Comparison of ENCODE assay signal across 1 cellular context in genomic region chr15:62766599-62766998, GRCh38.
TF ChIP-seq lines count a peak whose summit lies in the region.

No MANE protein-coding gene starts in this region.

TF ChIP-seq in SK-N-SH treated with all-trans-retinoic acid at 6 μM for 48 hours, 23 proteins besides CTCF, POLR2A, EP300 and RAD21 (continued from another document):
- TF ChIP-seq TSHZ2 (CRISPR knock-in tag; IDR thresholded peaks at IDR 0.05): no peak
